ENCODE assay signal across 1 cellular context in genomic region chr10:79142064-79142491, GRCh38.
TF ChIP-seq lines count a peak whose summit lies in the region.

No MANE protein-coding gene starts in this region.

TF ChIP-seq in WTC11, 78 proteins besides CTCF, POLR2A, EP300 and RAD21 (continued from another document):
- no peak for TF ChIP-seq STAT6 (CRISPR knock-in tag; conservative IDR thresholded peaks at IDR 0.05; ENCODE audit: low read depth)
- no peak for TF ChIP-seq ZNF317 (CRISPR knock-in tag; IDR thresholded peaks at IDR 0.05; ENCODE audit: borderline replicate concordance, low read depth)
- TF ChIP-seq CBFB (CRISPR knock-in tag; IDR thresholded peaks at IDR 0.05; ENCODE audit: low read depth) = no peak
- TF ChIP-seq ZNF219 (CRISPR knock-in tag; IDR thresholded peaks at IDR 0.05; ENCODE audit: borderline replicate concordance) = no peak
